ENCODE assay signal across 1 cellular context in genomic region chr17:61338000-61338864, GRCh38.
TF ChIP-seq lines count a peak whose summit lies in the region.

No MANE protein-coding gene starts in this region.

TF ChIP-seq in IMR-90, 13 proteins besides CTCF, POLR2A, EP300 and RAD21 (continued from another document):
- 0 out of 2 replicates have a peak, but pooled peaks have one; percentile 32 for TF ChIP-seq BHLHE40 (IDR thresholded peaks at IDR 0.05; ENCODE audit: low read depth, low read length)
